1 cellular context compared by ENCODE assay signal in the genomic region with DNA sequence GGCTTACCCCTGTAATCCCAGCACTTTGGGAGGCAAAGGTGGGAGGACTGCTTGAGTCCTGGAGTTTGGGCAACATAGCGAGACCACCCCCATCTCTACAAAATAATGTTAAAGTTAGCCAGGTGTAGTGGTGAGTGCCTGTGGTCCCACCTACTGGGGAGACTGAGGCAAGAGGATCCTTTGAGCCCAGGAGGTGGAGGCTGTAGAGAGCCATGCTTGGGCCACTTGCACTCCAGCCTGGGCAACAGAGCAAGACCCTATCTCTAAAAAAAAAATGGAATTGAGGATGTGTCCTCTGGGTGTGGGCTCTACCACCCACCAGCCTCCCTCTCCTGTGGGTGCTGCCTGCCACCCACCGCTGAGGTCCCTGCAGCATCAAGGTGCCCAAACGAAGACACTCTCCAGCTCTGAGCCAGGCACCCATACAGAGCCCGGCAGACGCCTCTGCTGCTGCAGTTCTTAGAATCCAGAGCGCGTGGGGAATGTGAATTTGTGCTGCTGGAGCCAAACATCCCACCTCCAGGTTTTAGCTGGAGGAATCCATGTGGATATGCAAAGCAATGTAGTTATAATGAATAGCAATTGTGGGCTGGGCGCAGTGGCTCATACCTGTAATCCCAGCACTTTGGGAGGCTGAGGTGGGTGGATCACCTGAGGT.
TF ChIP-seq lines count a peak whose summit lies in the region.

No MANE protein-coding gene starts in this region.

TF ChIP-seq in GM12878, 131 proteins besides CTCF, POLR2A, EP300 and RAD21 (continued from another document):
- TF ChIP-seq, protein P1, sequence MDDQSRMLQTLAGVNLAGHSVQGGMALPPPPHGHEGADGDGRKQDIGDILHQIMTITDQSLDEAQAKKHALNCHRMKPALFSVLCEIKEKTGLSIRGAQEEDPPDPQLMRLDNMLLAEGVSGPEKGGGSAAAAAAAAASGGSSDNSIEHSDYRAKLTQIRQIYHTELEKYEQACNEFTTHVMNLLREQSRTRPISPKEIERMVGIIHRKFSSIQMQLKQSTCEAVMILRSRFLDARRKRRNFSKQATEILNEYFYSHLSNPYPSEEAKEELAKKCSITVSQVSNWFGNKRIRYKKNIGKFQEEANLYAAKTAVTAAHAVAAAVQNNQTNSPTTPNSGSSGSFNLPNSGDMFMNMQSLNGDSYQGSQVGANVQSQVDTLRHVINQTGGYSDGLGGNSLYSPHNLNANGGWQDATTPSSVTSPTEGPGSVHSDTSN (IDR thresholded peaks at IDR 0.05; ENCODE audit: insufficient replicate concordance, low read depth, low read length): no peak
- TF ChIP-seq SP1 (IDR thresholded peaks at IDR 0.05; ENCODE audit: low read depth, low read length) (no peak), DPF2 (IDR thresholded peaks at IDR 0.05) (no peak), ZNF622 (IDR thresholded peaks at IDR 0.05) (no peak), KDM1A (IDR thresholded peaks at IDR 0.05; ENCODE audit: borderline replicate concordance) (no peak), ESRRA (IDR thresholded peaks at IDR 0.05; ENCODE audit: low read length) (no peak), HDAC2 (IDR thresholded peaks at IDR 0.05) (no peak)
